Comparison of ENCODE assay signal across 16 cellular contexts in genomic region chr21:44525431-44526095, GRCh38. TPM values are rescaled to one million over a fixed set of nuclear protein-coding genes. Genes with fewer than 3 reads are reported as not detected.
"Had no signal": no experiment of that assay in that cellular context is flagged by ENCODE, and none has a peak within 500 bp of the region (broad histone marks: within the 10 kb centered on the region; RNA-seq: fewer than 3 reads in every experiment).

No MANE protein-coding gene starts in this region.

- H3K27ac Mint-ChIP-seq: activated CD8-positive, alpha-beta T cell treated with anti-CD3 and anti-CD28 coated beads for 36 hours; activated T-helper 17 cell treated with anti-CD3 and anti-CD28 coated beads, Interleukin-2, amount 50 U/mL, for 72 hours; brain; endodermal cell; stimulated activated effector memory CD8-positive, alpha-beta T cell treated with anti-CD3 and anti-CD28 coated beads, Interleukin-12 subunit alpha, Interleukin-12 subunit beta, amount 100 ng/mL, for 72 hours had no signal

- H3K4me3 ChIP-seq: ovary, smooth muscle cell had no signal

- H3K27ac ChIP-seq: ovary had no signal

- H3K36me3 ChIP-seq: ovary had no signal

- H3K27me3 ChIP-seq: ovary had no signal

- ATAC-seq: activated CD8-positive, alpha-beta T cell treated with anti-CD3 and anti-CD28 coated beads for 36 hours; left colon had no signal

- H3K9me3 Mint-ChIP-seq: activated CD8-positive, alpha-beta T cell treated with anti-CD3 and anti-CD28 coated beads for 36 hours; activated T-helper 17 cell treated with anti-CD3 and anti-CD28 coated beads, Interleukin-2, amount 50 U/mL, for 72 hours; endodermal cell; stimulated activated effector memory CD8-positive, alpha-beta T cell treated with anti-CD3 and anti-CD28 coated beads, Interleukin-12 subunit alpha, Interleukin-12 subunit beta, amount 100 ng/mL, for 72 hours had no signal

- H3K9me3 ChIP-seq: ovary had no signal

- H3K27me3 Mint-ChIP-seq: activated CD8-positive, alpha-beta T cell treated with anti-CD3 and anti-CD28 coated beads for 36 hours had no signal

- DNase-seq: activated CD8-positive, alpha-beta T cell treated with anti-CD3 and anti-CD28 coated beads for 36 hours; activated naive CD4-positive, alpha-beta T cell treated with anti-CD3 and anti-CD28 coated beads, Interleukin-2, amount 50 U/mL, for 16 hours; dermis blood vessel endothelial cell; endodermal cell; erythroblast; hypothalamus; left colon; mesenchymal stem cell; trophoblast cell had no signal

- H3K4me3 Mint-ChIP-seq: activated CD8-positive, alpha-beta T cell treated with anti-CD3 and anti-CD28 coated beads for 36 hours; activated T-helper 17 cell treated with anti-CD3 and anti-CD28 coated beads, Interleukin-2, amount 50 U/mL, for 72 hours; brain; endodermal cell; stimulated activated effector memory CD8-positive, alpha-beta T cell treated with anti-CD3 and anti-CD28 coated beads, Interleukin-12 subunit alpha, Interleukin-12 subunit beta, amount 100 ng/mL, for 72 hours had no signal

- H3K36me3 Mint-ChIP-seq: brain; stimulated activated effector memory CD8-positive, alpha-beta T cell treated with anti-CD3 and anti-CD28 coated beads, Interleukin-12 subunit alpha, Interleukin-12 subunit beta, amount 100 ng/mL, for 72 hours had no signal

- H3K4me1 Mint-ChIP-seq: activated T-helper 17 cell treated with anti-CD3 and anti-CD28 coated beads, Interleukin-2, amount 50 U/mL, for 72 hours; brain; endodermal cell; stimulated activated effector memory CD8-positive, alpha-beta T cell treated with anti-CD3 and anti-CD28 coated beads, Interleukin-12 subunit alpha, Interleukin-12 subunit beta, amount 100 ng/mL, for 72 hours had no signal

RNA-seq across cellular contexts. Expression of gene KRTAP10-1, which starts 14.4 kb away (rescaled TPM):
- total RNA-seq: activated CD8-positive, alpha-beta T cell treated with anti-CD3 and anti-CD28 coated beads for 36 hours; activated T-helper 17 cell treated with anti-CD3 and anti-CD28 coated beads, Interleukin-2, amount 50 U/mL, for 72 hours; dermis blood vessel endothelial cell; endodermal cell; left colon; ovary; renal cortical epithelial cell; smooth muscle cell; T-helper 2 cell treated with Interferon-gamma antibody and Interleukin-4, amounts not matched to agents 100 ng/mL and 5 ng/mL, for 36 hours had no signal

RNA-seq across cellular contexts. Expression of gene KRTAP10-2, which starts 25.7 kb away (rescaled TPM):
- total RNA-seq: activated CD8-positive, alpha-beta T cell treated with anti-CD3 and anti-CD28 coated beads for 36 hours; activated T-helper 17 cell treated with anti-CD3 and anti-CD28 coated beads, Interleukin-2, amount 50 U/mL, for 72 hours; dermis blood vessel endothelial cell; endodermal cell; left colon; ovary; renal cortical epithelial cell; smooth muscle cell; T-helper 2 cell treated with Interferon-gamma antibody and Interleukin-4, amounts not matched to agents 100 ng/mL and 5 ng/mL, for 36 hours had no signal

RNA-seq across cellular contexts. Expression of gene KRTAP10-3, which starts 33.0 kb away (rescaled TPM):
- total RNA-seq: activated CD8-positive, alpha-beta T cell treated with anti-CD3 and anti-CD28 coated beads for 36 hours; activated T-helper 17 cell treated with anti-CD3 and anti-CD28 coated beads, Interleukin-2, amount 50 U/mL, for 72 hours; dermis blood vessel endothelial cell; endodermal cell; left colon; ovary; renal cortical epithelial cell; smooth muscle cell; T-helper 2 cell treated with Interferon-gamma antibody and Interleukin-4, amounts not matched to agents 100 ng/mL and 5 ng/mL, for 36 hours had no signal

RNA-seq across cellular contexts. Expression of gene KRTAP10-4, which starts 48.0 kb away (rescaled TPM):
- total RNA-seq: activated CD8-positive, alpha-beta T cell treated with anti-CD3 and anti-CD28 coated beads for 36 hours; activated T-helper 17 cell treated with anti-CD3 and anti-CD28 coated beads, Interleukin-2, amount 50 U/mL, for 72 hours; dermis blood vessel endothelial cell; endodermal cell; left colon; ovary; renal cortical epithelial cell; smooth muscle cell; T-helper 2 cell treated with Interferon-gamma antibody and Interleukin-4, amounts not matched to agents 100 ng/mL and 5 ng/mL, for 36 hours had no signal

RNA-seq across cellular contexts. Expression of gene KRTAP10-5, which starts 54.8 kb away (rescaled TPM):
- total RNA-seq: activated CD8-positive, alpha-beta T cell treated with anti-CD3 and anti-CD28 coated beads for 36 hours; activated T-helper 17 cell treated with anti-CD3 and anti-CD28 coated beads, Interleukin-2, amount 50 U/mL, for 72 hours; dermis blood vessel endothelial cell; endodermal cell; left colon; ovary; renal cortical epithelial cell; smooth muscle cell; T-helper 2 cell treated with Interferon-gamma antibody and Interleukin-4, amounts not matched to agents 100 ng/mL and 5 ng/mL, for 36 hours had no signal
